ENCODE assay signal across 14 cellular contexts in genomic region chr10:87622290-87623004, GRCh38. TPM values are rescaled to one million over a fixed set of nuclear protein-coding genes. Genes with fewer than 3 reads are reported as not detected.
DNase-seq lines count a peak whose midpoint lies in the region; ATAC-seq and TF ChIP-seq lines count a peak whose summit lies in the region.
"Had no signal": no experiment of that assay in that cellular context is flagged by ENCODE, and none has a peak within 500 bp of the region (broad histone marks: within the 10 kb centered on the region; RNA-seq: fewer than 3 reads in every experiment).

No MANE protein-coding gene starts in this region.

- TF ChIP-seq CTCF in GM12873 (IDR thresholded peaks at IDR 0.05; ENCODE audit: insufficient read depth, low read depth, low read length, missing control alignments), result peak; percentile 62

- H3K4me3 ChIP-seq in Jurkat, Clone E6-1 (ENCODE audit: low read length), result no peak overlapping the region
- H3K4me3 ChIP-seq in MG63, result no peak overlapping the region
- H3K4me3 ChIP-seq: tibial nerve had no signal

- H3K9me3 ChIP-seq in MG63, result no peaks in the 10 kb centered on the region
- H3K9me3 ChIP-seq: neutrophil, tibial nerve had no signal

- H3K36me3 ChIP-seq in MG63, result no peaks in the 10 kb centered on the region
- H3K36me3 ChIP-seq: neutrophil, tibial nerve had no signal

- H3K27me3 ChIP-seq in MG63, result no peaks in the 10 kb centered on the region
- H3K27me3 ChIP-seq: neutrophil, tibial nerve had no signal

- peak; percentile 70 for ATAC-seq in GM21619 (IDR thresholded peaks at IDR 0.05; ENCODE audit: unreplicated experiment)
- ATAC-seq: activated naive CD8-positive, alpha-beta T cell treated with anti-CD3 and anti-CD28 coated beads, Interleukin-2, amount 50 U/mL, for 24 hours; CD8-positive, alpha-beta T cell; effector memory CD8-positive, alpha-beta T cell had no signal

- DNase-seq in Jurkat, Clone E6-1 (ENCODE audit: low read depth, low spot score), result peak; percentile 9
- DNase-seq in iPS-NIHi7 (ENCODE audit: extremely low spot score) (peak; percentile 58), NCI-H2171 (lab: John Stamatoyannopoulos, UW) (no peak), MG63 (no peak)
- DNase-seq in activated CD4-positive, alpha-beta T cell treated with anti-CD3 and anti-CD28 coated beads for 1 hour, result no peak
- no peak for DNase-seq in stimulated activated CD8-positive, alpha-beta memory T cell treated with anti-CD3 and anti-CD28 coated beads, Interleukin-4, amount 100 ng/mL, for 48 hours
- DNase-seq: activated naive CD8-positive, alpha-beta T cell treated with anti-CD3 and anti-CD28 coated beads, Interleukin-2, amount 50 U/mL, for 24 hours; CD8-positive, alpha-beta T cell; effector memory CD8-positive, alpha-beta T cell had no signal

RNA-seq across cellular contexts. Expression of gene PAPSS2, which starts 37.2 kb away (rescaled TPM):
- polyA plus RNA-seq in Jurkat, Clone E6-1 (2012; ENCODE audit: insufficient read depth, insufficient read length), result 6.0 TPM
- total RNA-seq in MG63 (2014; rRNA removed; shearing (Covaris generic); ENCODE audit: low replicate concordance), result 34.2 and 38.6 TPM in 2 replicates
- total RNA-seq: CD8-positive, alpha-beta T cell; OCI-LY7 had no signal

Comparison
In these comparisons a context has a peak if more than half of its experiments do, and no peak if none do; other contexts are left out.
1. DNase-seq: peak in Jurkat, Clone E6-1 (single experiment) and iPS-NIHi7 (single experiment); none in activated CD4-positive, alpha-beta T cell treated with anti-CD3 and anti-CD28 coated beads for 1 hour (single experiment), NCI-H2171 (single experiment), MG63 (single experiment) and stimulated activated CD8-positive, alpha-beta memory T cell treated with anti-CD3 and anti-CD28 coated beads, Interleukin-4, amount 100 ng/mL, for 48 hours (single experiment).